ENCODE assay signal across 14 cellular contexts in the genomic region with DNA sequence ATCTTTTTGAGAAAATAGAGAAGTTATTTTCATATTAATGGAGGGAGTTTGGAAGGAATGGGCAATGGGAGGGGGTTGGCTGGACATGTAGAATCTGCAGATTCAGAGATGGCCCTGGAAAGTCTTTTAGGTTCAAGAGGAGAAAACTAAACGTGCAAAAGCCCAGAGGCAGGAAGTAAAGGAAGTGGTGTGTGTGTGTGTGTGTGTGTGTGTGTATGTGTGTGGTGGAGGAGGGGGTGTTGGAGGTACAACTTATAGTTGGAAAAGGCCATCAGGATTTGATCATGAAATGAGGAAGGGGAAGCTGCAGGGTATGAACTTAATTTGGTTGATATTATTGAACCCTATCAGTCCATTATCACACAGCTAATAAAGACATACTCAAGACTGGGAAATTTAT. TPM values are rescaled to one million over a fixed set of nuclear protein-coding genes. Genes with fewer than 3 reads are reported as not detected.
DNase-seq lines count a peak whose midpoint lies in the region; ATAC-seq and TF ChIP-seq lines count a peak whose summit lies in the region.
"Had no signal": no experiment of that assay in that cellular context is flagged by ENCODE, and none has a peak within 500 bp of the region (broad histone marks: within the 10 kb centered on the region; RNA-seq: fewer than 3 reads in every experiment).

No MANE protein-coding gene starts in this region.

- no peaks in the 10 kb centered on the region for H3K36me3 Mint-ChIP-seq in activated naive CD4-positive, alpha-beta T cell treated with anti-CD3 and anti-CD28 coated beads, Interleukin-2, amount 50 U/mL, for 24 hours
- peaks cover 0 to 20% of the 10 kb centered on the region in 2 donors for H3K36me3 Mint-ChIP-seq in activated naive CD4-positive, alpha-beta T cell treated with anti-CD3 and anti-CD28 coated beads, Interleukin-2, amount 50 U/mL, for 72 hours
- H3K36me3 Mint-ChIP-seq in stimulated activated memory B cell treated with anti-CD40 and anti-IgM and Interleukin-4, amounts not matched to agents 10 μg/mL and 1 μg/mL and 100 μg/mL, for 72 hours: no peaks in the 10 kb centered on the region
- H3K36me3 Mint-ChIP-seq: CD4-positive, CD25-positive, alpha-beta regulatory T cell had no signal

- no peak overlapping the region for H3K4me2 ChIP-seq in DND-41 (ENCODE audit: insufficient read depth, low read length)
- H3K4me2 ChIP-seq in Loucy (ENCODE audit: low read depth, low read length, poor library complexity, severe bottlenecking): peak overlapping the region; percentile 43
- H3K4me2 ChIP-seq: A549, GM23338 had no signal

- ATAC-seq in activated naive CD4-positive, alpha-beta T cell treated with anti-CD3 and anti-CD28 coated beads, Interleukin-2, amount 50 U/mL, for 72 hours: no peak
- ATAC-seq in DND-41 (ENCODE audit: insufficient read depth, low read depth) (peak; percentile 57; the same call in 2 of the 3 replicates), GM19328 (IDR thresholded peaks at IDR 0.05; ENCODE audit: unreplicated experiment) (no peak)
- no peak for ATAC-seq in stimulated activated memory B cell treated with anti-CD40 and anti-IgM and Interleukin-4, amounts not matched to agents 10 μg/mL and 1 μg/mL and 100 μg/mL, for 72 hours
- ATAC-seq: A549, GM12878, GM23338 had no signal

- H3K27ac ChIP-seq in DND-41 (ENCODE audit: low read length): peak overlapping the region; percentile 23
- H3K27ac ChIP-seq: A549 had no signal

- no peaks in the 10 kb centered on the region for H3K27me3 Mint-ChIP-seq in activated naive CD4-positive, alpha-beta T cell treated with anti-CD3 and anti-CD28 coated beads, Interleukin-2, amount 50 U/mL, for 24 hours
- H3K27me3 Mint-ChIP-seq in stimulated activated memory B cell treated with anti-CD40 and anti-IgM and Interleukin-4, amounts not matched to agents 10 μg/mL and 1 μg/mL and 100 μg/mL, for 72 hours: no peaks in the 10 kb centered on the region

- 0 out of 2 replicates have a peak, but pooled peaks cover 6% of the 10 kb centered on the region for H3F3A ChIP-seq in Loucy (ENCODE audit: low read depth)

- no peak overlapping the region for H3K9ac ChIP-seq in DND-41 (ENCODE audit: low read depth, low read length)
- H3K9ac ChIP-seq in Loucy (ENCODE audit: low read depth, low read length, poor library complexity, severe bottlenecking): no peak overlapping the region

- DNase-seq in activated naive CD4-positive, alpha-beta T cell treated with anti-CD3 and anti-CD28 coated beads, Interleukin-2, amount 50 U/mL, for 72 hours (ENCODE audit: low spot score in 2 of 2): no peak
- DNase-seq in DND-41: peak; percentile 57
- DNase-seq in NCI-H2196 treated with DMSO at 0.1 percent for 48 hours (lab: John Stamatoyannopoulos, UW; ENCODE audit: unreplicated experiment): no peak
- DNase-seq: Calu3; CD4-positive, CD25-positive, alpha-beta regulatory T cell; DMS 273 treated with DMSO at 0.1 percent for 48 hours; H7 had no signal

- no peaks in the 10 kb centered on the region for H3K9me3 Mint-ChIP-seq in activated naive CD4-positive, alpha-beta T cell treated with anti-CD3 and anti-CD28 coated beads, Interleukin-2, amount 50 U/mL, for 24 hours
- H3K9me3 Mint-ChIP-seq in activated naive CD4-positive, alpha-beta T cell treated with anti-CD3 and anti-CD28 coated beads, Interleukin-2, amount 50 U/mL, for 72 hours: peaks cover 0 to 17% of the 10 kb centered on the region in 2 donors
- peaks cover 9% of the 10 kb centered on the region for H3K9me3 Mint-ChIP-seq in stimulated activated memory B cell treated with anti-CD40 and anti-IgM and Interleukin-4, amounts not matched to agents 10 μg/mL and 1 μg/mL and 100 μg/mL, for 72 hours
- H3K9me3 Mint-ChIP-seq: CD4-positive, CD25-positive, alpha-beta regulatory T cell; GM23338 had no signal

- no peaks in the 10 kb centered on the region for H4K20me1 ChIP-seq in DND-41 (ENCODE audit: insufficient read depth, low read length)
- H4K20me1 ChIP-seq in Loucy (ENCODE audit: insufficient read depth, low read length, poor library complexity, severe bottlenecking): no peaks in the 10 kb centered on the region

- H3K4me1 Mint-ChIP-seq in activated naive CD4-positive, alpha-beta T cell treated with anti-CD3 and anti-CD28 coated beads, Interleukin-2, amount 50 U/mL, for 24 hours: peaks cover 35% of the 10 kb centered on the region
- H3K4me1 Mint-ChIP-seq in stimulated activated memory B cell treated with anti-CD40 and anti-IgM and Interleukin-4, amounts not matched to agents 10 μg/mL and 1 μg/mL and 100 μg/mL, for 72 hours: peaks cover 28% of the 10 kb centered on the region

- H3K4me3 Mint-ChIP-seq in activated naive CD4-positive, alpha-beta T cell treated with anti-CD3 and anti-CD28 coated beads, Interleukin-2, amount 50 U/mL, for 24 hours: no peak overlapping the region
- no peak overlapping the region for H3K4me3 Mint-ChIP-seq in stimulated activated memory B cell treated with anti-CD40 and anti-IgM and Interleukin-4, amounts not matched to agents 10 μg/mL and 1 μg/mL and 100 μg/mL, for 72 hours
- H3K4me3 Mint-ChIP-seq: GM23338 had no signal

- H3K9me2 ChIP-seq in Loucy (replicated peaks; ENCODE audit: low read depth, low read length): no peaks in the 10 kb centered on the region

- H3K36me3 ChIP-seq in DND-41 (ENCODE audit: insufficient read depth, low read length) (no peaks in the 10 kb centered on the region), Loucy (ENCODE audit: insufficient read depth, low read length) (no peaks in the 10 kb centered on the region)

- H3K4me1 ChIP-seq in DND-41 (ENCODE audit: insufficient read depth, low read length) (peaks cover 17% of the 10 kb centered on the region), Loucy (ENCODE audit: insufficient read depth, low read length, poor library complexity, severe bottlenecking) (peaks cover 23% of the 10 kb centered on the region)

- no peaks in the 10 kb centered on the region for H3K27me3 ChIP-seq in DND-41 (ENCODE audit: insufficient read depth, low read length, poor library complexity)
- no peaks in the 10 kb centered on the region for H3K27me3 ChIP-seq in Loucy (ENCODE audit: insufficient read depth, low read length, poor library complexity, severe bottlenecking)

- H3K4me3 ChIP-seq in DND-41 (ENCODE audit: low read depth in 1 of 2, low read length in 2 of 2): no peak overlapping the region
- H3K4me3 ChIP-seq in Loucy (ENCODE audit: low read length, poor library complexity, severe bottlenecking): peak overlapping the region; percentile 6
- H3K4me3 ChIP-seq: A549, GM12878, GM23338 had no signal

- peak overlapping the region; percentile 10 for H3K27ac Mint-ChIP-seq in activated naive CD4-positive, alpha-beta T cell treated with anti-CD3 and anti-CD28 coated beads, Interleukin-2, amount 50 U/mL, for 24 hours
- peak overlapping the region in 1 of 2 donors; percentile 8 for H3K27ac Mint-ChIP-seq in activated naive CD4-positive, alpha-beta T cell treated with anti-CD3 and anti-CD28 coated beads, Interleukin-2, amount 50 U/mL, for 72 hours
- H3K27ac Mint-ChIP-seq in stimulated activated memory B cell treated with anti-CD40 and anti-IgM and Interleukin-4, amounts not matched to agents 10 μg/mL and 1 μg/mL and 100 μg/mL, for 72 hours: peak overlapping the region; percentile 6
- H3K27ac Mint-ChIP-seq: CD4-positive, CD25-positive, alpha-beta regulatory T cell; GM23338 had no signal

- TF ChIP-seq CTCF in DND-41 (IDR thresholded peaks at IDR 0.05; ENCODE audit: borderline replicate concordance, extremely low read depth, low read length, poor library complexity, severe bottlenecking) (no peak), Loucy (conservative IDR thresholded peaks at IDR 0.05; ENCODE audit: low read length) (no peak)

- H3K79me2 ChIP-seq in DND-41 (ENCODE audit: insufficient read depth, low read length): no peaks in the 10 kb centered on the region
- H3K79me2 ChIP-seq in Loucy (ENCODE audit: insufficient read depth, low read length): peaks cover 12% of the 10 kb centered on the region

- H3K9me3 ChIP-seq in DND-41 (ENCODE audit: insufficient read depth, low read length, severe bottlenecking) (no peaks in the 10 kb centered on the region), Loucy (ENCODE audit: insufficient read depth, low read depth, low read length) (no peaks in the 10 kb centered on the region)
- H3K9me3 ChIP-seq: A549 had no signal

- H2AFZ ChIP-seq in DND-41 (ENCODE audit: low read depth, low read length) (no peak overlapping the region), Loucy (ENCODE audit: low read length) (0 out of 2 replicates have a peak overlapping the region, but pooled peaks have one; percentile 17)
- H2AFZ ChIP-seq: GM23338 had no signal

RNA-seq across cellular contexts. Expression of gene LPP, which starts 5.6 kb away (rescaled TPM):
- total RNA-seq in activated naive CD4-positive, alpha-beta T cell treated with anti-CD3 and anti-CD28 coated beads, Interleukin-2, amount 50 U/mL, for 72 hours: 10 to 100 TPM; 52.7 to 53.4 TPM
